ENCODE assay signal across 1 cellular context in genomic region chr15:61367953-61368352, GRCh38.
TF ChIP-seq lines count a peak whose summit lies in the region.

No MANE protein-coding gene starts in this region.

TF ChIP-seq in GM23338, 12 proteins besides CTCF, POLR2A, EP300 and RAD21 (continued from another document):
- TF ChIP-seq ETS1 (IDR thresholded peaks at IDR 0.05) = no peak
